In genomic region chr6:36075656-36076055, GRCh38 we compare ENCODE assay signal across 1 cellular context.
A peak's percentile ranks its signal among the peaks of the same experiment; 100 is the strongest.
TF ChIP-seq lines count a peak whose summit lies in the region.

No MANE protein-coding gene starts in this region.

TF ChIP-seq in HepG2, 621 proteins besides CTCF, POLR2A, EP300 and RAD21 (continued from another document and continues in another):
- TF ChIP-seq, protein P1, sequence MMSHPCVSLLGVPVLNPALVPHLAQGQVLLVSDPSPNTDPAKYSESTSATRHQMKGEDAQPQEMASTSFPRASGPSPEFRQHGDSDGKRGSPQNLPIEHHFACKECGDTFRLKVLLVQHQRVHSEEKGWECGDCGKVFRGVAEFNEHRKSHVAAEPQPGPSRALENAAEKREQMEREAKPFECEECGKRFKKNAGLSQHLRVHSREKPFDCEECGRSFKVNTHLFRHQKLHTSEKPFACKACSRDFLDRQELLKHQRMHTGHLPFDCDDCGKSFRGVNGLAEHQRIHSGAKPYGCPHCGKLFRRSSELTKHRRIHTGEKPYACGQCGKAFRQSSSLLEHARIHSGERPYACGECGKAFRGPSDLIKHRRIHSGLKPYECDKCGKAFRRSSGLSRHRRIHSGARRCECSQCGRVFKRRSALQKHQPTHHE (CRISPR knock-in tag; IDR thresholded peaks at IDR 0.05; ENCODE audit: borderline replicate concordance), result no peak
- TF ChIP-seq GATAD1 (CRISPR knock-in tag; IDR thresholded peaks at IDR 0.05) (0 out of 2 replicates have a peak, but pooled peaks have one; percentile 33), SETDB1 (CRISPR knock-in tag; IDR thresholded peaks at IDR 0.05; ENCODE audit: borderline replicate concordance) (no peak), NCOR1 (IDR thresholded peaks at IDR 0.05; ENCODE audit: borderline replicate concordance, low read length) (peak; percentile 53; the same call in 1 of the 2 replicates), ZNF337 (CRISPR knock-in tag; IDR thresholded peaks at IDR 0.05; ENCODE audit: borderline replicate concordance, low read depth) (no peak), SP1 (IDR thresholded peaks at IDR 0.05) (no peak), SP1 (CRISPR knock-in tag; IDR thresholded peaks at IDR 0.05) (no peak), MIER3 (CRISPR knock-in tag; IDR thresholded peaks at IDR 0.05; ENCODE audit: borderline replicate concordance) (no peak), CEBPZ (IDR thresholded peaks at IDR 0.05; ENCODE audit: low read length) (no peak), HDAC2 (CRISPR knock-in tag; IDR thresholded peaks at IDR 0.05) (peak; percentile 61), ATF7-NPFF (CRISPR knock-in tag; IDR thresholded peaks at IDR 0.05; ENCODE audit: low read depth) (no peak), MBNL3 (CRISPR knock-in tag; conservative IDR thresholded peaks at IDR 0.05) (no peak), ZNF766 (CRISPR knock-in tag; IDR thresholded peaks at IDR 0.05; ENCODE audit: borderline replicate concordance) (no peak), ZBTB42 (CRISPR knock-in tag; IDR thresholded peaks at IDR 0.05) (no peak), SIX1 (CRISPR knock-in tag; IDR thresholded peaks at IDR 0.05; ENCODE audit: borderline replicate concordance) (no peak), ETS1 (CRISPR knock-in tag; IDR thresholded peaks at IDR 0.05) (no peak), ZNF850 (CRISPR knock-in tag; conservative IDR thresholded peaks at IDR 0.05) (no peak), ZNF704 (CRISPR knock-in tag; IDR thresholded peaks at IDR 0.05; ENCODE audit: borderline replicate concordance) (no peak), ZNF263 (CRISPR knock-in tag; IDR thresholded peaks at IDR 0.05) (no peak), ZNF234 (CRISPR knock-in tag; conservative IDR thresholded peaks at IDR 0.05) (no peak), LBX2 (CRISPR knock-in tag; IDR thresholded peaks at IDR 0.05; ENCODE audit: borderline replicate concordance) (no peak), RBAK (CRISPR knock-in tag; IDR thresholded peaks at IDR 0.05) (no peak), ZNF383 (CRISPR knock-in tag; IDR thresholded peaks at IDR 0.05; ENCODE audit: borderline replicate concordance) (no peak), E2F1 (CRISPR knock-in tag; IDR thresholded peaks at IDR 0.05) (no peak), ELF4 (CRISPR knock-in tag; IDR thresholded peaks at IDR 0.05; ENCODE audit: borderline replicate concordance) (no peak), ZNF737 (CRISPR knock-in tag; IDR thresholded peaks at IDR 0.05; ENCODE audit: borderline replicate concordance) (no peak), MED1 (CRISPR knock-in tag; IDR thresholded peaks at IDR 0.05) (peak; percentile 54; the same call in 1 of the 2 replicates), ZBED4 (CRISPR knock-in tag; IDR thresholded peaks at IDR 0.05; ENCODE audit: borderline replicate concordance) (0 out of 2 replicates have a peak, but pooled peaks have one; percentile 21), RARA (CRISPR knock-in tag; IDR thresholded peaks at IDR 0.05) (peak; percentile 29; the same call in 1 of the 2 replicates), CCAR2 (optimal IDR thresholded peaks at IDR 0.05; ENCODE audit: low read depth, low read length) (no peak), NFKBIZ (CRISPR knock-in tag; IDR thresholded peaks at IDR 0.05) (no peak), NPAS2 (CRISPR knock-in tag; IDR thresholded peaks at IDR 0.05; ENCODE audit: borderline replicate concordance) (no peak)
- TF ChIP-seq, protein P2, sequence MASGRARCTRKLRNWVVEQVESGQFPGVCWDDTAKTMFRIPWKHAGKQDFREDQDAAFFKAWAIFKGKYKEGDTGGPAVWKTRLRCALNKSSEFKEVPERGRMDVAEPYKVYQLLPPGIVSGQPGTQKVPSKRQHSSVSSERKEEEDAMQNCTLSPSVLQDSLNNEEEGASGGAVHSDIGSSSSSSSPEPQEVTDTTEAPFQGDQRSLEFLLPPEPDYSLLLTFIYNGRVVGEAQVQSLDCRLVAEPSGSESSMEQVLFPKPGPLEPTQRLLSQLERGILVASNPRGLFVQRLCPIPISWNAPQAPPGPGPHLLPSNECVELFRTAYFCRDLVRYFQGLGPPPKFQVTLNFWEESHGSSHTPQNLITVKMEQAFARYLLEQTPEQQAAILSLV (CRISPR knock-in tag; IDR thresholded peaks at IDR 0.05; ENCODE audit: borderline replicate concordance), result no peak
- TF ChIP-seq, protein P3, sequence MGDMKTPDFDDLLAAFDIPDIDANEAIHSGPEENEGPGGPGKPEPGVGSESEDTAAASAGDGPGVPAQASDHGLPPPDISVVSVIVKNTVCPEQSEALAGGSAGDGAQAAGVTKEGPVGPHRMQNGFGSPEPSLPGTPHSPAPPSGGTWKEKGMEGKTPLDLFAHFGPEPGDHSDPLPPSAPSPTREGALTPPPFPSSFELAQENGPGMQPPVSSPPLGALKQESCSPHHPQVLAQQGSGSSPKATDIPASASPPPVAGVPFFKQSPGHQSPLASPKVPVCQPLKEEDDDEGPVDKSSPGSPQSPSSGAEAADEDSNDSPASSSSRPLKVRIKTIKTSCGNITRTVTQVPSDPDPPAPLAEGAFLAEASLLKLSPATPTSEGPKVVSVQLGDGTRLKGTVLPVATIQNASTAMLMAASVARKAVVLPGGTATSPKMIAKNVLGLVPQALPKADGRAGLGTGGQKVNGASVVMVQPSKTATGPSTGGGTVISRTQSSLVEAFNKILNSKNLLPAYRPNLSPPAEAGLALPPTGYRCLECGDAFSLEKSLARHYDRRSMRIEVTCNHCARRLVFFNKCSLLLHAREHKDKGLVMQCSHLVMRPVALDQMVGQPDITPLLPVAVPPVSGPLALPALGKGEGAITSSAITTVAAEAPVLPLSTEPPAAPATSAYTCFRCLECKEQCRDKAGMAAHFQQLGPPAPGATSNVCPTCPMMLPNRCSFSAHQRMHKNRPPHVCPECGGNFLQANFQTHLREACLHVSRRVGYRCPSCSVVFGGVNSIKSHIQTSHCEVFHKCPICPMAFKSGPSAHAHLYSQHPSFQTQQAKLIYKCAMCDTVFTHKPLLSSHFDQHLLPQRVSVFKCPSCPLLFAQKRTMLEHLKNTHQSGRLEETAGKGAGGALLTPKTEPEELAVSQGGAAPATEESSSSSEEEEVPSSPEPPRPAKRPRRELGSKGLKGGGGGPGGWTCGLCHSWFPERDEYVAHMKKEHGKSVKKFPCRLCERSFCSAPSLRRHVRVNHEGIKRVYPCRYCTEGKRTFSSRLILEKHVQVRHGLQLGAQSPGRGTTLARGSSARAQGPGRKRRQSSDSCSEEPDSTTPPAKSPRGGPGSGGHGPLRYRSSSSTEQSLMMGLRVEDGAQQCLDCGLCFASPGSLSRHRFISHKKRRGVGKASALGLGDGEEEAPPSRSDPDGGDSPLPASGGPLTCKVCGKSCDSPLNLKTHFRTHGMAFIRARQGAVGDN (CRISPR knock-in tag; IDR thresholded peaks at IDR 0.05), result no peak
- TF ChIP-seq, protein P4, sequence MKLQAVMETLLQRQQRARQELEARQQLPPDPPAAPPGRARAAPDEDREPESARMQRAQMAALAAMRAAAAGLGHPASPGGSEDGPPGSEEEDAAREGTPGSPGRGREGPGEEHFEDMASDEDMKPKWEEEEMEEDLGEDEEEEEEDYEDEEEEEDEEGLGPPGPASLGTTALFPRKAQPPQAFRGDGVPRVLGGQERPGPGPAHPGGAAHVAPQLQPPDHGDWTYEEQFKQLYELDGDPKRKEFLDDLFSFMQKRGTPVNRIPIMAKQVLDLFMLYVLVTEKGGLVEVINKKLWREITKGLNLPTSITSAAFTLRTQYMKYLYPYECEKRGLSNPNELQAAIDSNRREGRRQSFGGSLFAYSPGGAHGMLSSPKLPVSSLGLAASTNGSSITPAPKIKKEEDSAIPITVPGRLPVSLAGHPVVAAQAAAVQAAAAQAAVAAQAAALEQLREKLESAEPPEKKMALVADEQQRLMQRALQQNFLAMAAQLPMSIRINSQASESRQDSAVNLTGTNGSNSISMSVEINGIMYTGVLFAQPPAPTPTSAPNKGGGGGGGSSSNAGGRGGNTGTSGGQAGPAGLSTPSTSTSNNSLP (IDR thresholded peaks at IDR 0.05; ENCODE audit: low read depth, low read length), result peak; percentile 41; the same call in 1 of the 2 replicates
- TF ChIP-seq, protein P5, sequence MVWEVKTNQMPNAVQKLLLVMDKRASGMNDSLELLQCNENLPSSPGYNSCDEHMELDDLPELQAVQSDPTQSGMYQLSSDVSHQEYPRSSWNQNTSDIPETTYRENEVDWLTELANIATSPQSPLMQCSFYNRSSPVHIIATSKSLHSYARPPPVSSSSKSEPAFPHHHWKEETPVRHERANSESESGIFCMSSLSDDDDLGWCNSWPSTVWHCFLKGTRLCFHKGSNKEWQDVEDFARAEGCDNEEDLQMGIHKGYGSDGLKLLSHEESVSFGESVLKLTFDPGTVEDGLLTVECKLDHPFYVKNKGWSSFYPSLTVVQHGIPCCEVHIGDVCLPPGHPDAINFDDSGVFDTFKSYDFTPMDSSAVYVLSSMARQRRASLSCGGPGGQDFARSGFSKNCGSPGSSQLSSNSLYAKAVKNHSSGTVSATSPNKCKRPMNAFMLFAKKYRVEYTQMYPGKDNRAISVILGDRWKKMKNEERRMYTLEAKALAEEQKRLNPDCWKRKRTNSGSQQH (CRISPR knock-in tag; IDR thresholded peaks at IDR 0.05; ENCODE audit: low read depth), result no peak
- TF ChIP-seq, protein P6, sequence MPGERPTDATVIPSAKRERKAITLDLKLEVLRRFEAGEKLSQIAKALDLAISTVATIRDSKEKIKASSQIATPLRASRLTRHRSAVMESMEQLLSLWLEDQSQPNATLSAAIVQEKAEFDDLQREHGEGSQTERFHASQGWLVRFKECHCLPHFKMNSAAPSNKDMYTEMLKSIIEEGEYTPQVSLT (CRISPR knock-in tag; IDR thresholded peaks at IDR 0.05; ENCODE audit: borderline replicate concordance, low read depth), result no peak
